10 cellular contexts compared by ENCODE assay signal in genomic region chr6:96468681-96469224, GRCh38. TPM values are rescaled to one million over a fixed set of nuclear protein-coding genes. Genes with fewer than 3 reads are reported as not detected.
DNase-seq lines count a peak whose midpoint lies in the region; ATAC-seq and TF ChIP-seq lines count a peak whose summit lies in the region.
"Had no signal": no experiment of that assay in that cellular context is flagged by ENCODE, and none has a peak within 500 bp of the region (broad histone marks: within the 10 kb centered on the region; RNA-seq: fewer than 3 reads in every experiment).

No MANE protein-coding gene starts in this region.

- H3K4me1 Mint-ChIP-seq in brain = peaks cover 19% of the 10 kb centered on the region

- intact Hi-C loops in spleen (cut with DNase I; ENCODE audit: low total_unique reads) = no loop called here

- H3K9me3 Mint-ChIP-seq in brain = peaks cover 0 to 6% (median 0%) of the 10 kb centered on the region in 5 experiments
- H3K9me3 Mint-ChIP-seq: activated T-helper 1 cell treated with anti-CD3 and anti-CD28 coated beads, Interleukin-12 subunit alpha, Interleukin-12 subunit beta, Interleukin-2, Interleukin-4 antibody, amounts not matched to agents 30 ng/mL and 10 ng/mL and 1 ng/mL, durations not matched to agents 14 hours and 24 hours and 36 hours had no signal

- no peak for ATAC-seq in gastroesophageal sphincter
- ATAC-seq in GM21619 (IDR thresholded peaks at IDR 0.05; ENCODE audit: unreplicated experiment) = no peak

- H3K4me1 ChIP-seq in gastroesophageal sphincter (no peaks in the 10 kb centered on the region), spleen (no peaks in the 10 kb centered on the region)

- H3K27me3 ChIP-seq in gastroesophageal sphincter (no peaks in the 10 kb centered on the region), spleen (replicated peaks in 1 of 7) (no peaks in the 10 kb centered on the region)

- TF ChIP-seq EP300 in gastroesophageal sphincter (IDR thresholded peaks at IDR 0.05) = no peak

- H3K4me3 Mint-ChIP-seq in brain = peak overlapping the region in 1 of 5 experiments; percentile 49
- H3K4me3 Mint-ChIP-seq: activated T-helper 1 cell treated with anti-CD3 and anti-CD28 coated beads, Interleukin-12 subunit alpha, Interleukin-12 subunit beta, Interleukin-2, Interleukin-4 antibody, amounts not matched to agents 30 ng/mL and 10 ng/mL and 1 ng/mL, durations not matched to agents 14 hours and 24 hours and 36 hours had no signal

- H3K36me3 ChIP-seq in gastroesophageal sphincter (no peaks in the 10 kb centered on the region), spleen (no peaks in the 10 kb centered on the region)

- peak; percentile 33 to 67 for TF ChIP-seq CTCF in brain (conservative IDR thresholded peaks at IDR 0.05)
- no peak for TF ChIP-seq CTCF in gastroesophageal sphincter (IDR thresholded peaks at IDR 0.05)
- no peak for TF ChIP-seq CTCF in spleen (IDR thresholded peaks at IDR 0.05 in 8 of 11, conservative IDR thresholded peaks at IDR 0.05 in 3 of 11)

- H3K27ac ChIP-seq in gastroesophageal sphincter = no peak overlapping the region
- no peak overlapping the region for H3K27ac ChIP-seq in spleen

- DNase-seq in NCI-H2081 (lab: John Stamatoyannopoulos, UW) (peak; percentile 0 to 2), NCI-H2081 treated with DMSO at 0.1 percent for 48 hours (lab: John Stamatoyannopoulos, UW) (no peak), NCI-H1694 treated with DMSO at 0.1 percent for 48 hours (lab: John Stamatoyannopoulos, UW) (peak; percentile 44), retina (peak; percentile 51), spleen (no peak)

- H3K4me3 ChIP-seq in gastroesophageal sphincter = no peak overlapping the region
- H3K4me3 ChIP-seq in spleen = no peak overlapping the region
- H3K4me3 ChIP-seq: K562 had no signal

- H3K36me3 Mint-ChIP-seq in brain = no peaks in the 10 kb centered on the region

- peaks cover 0 to 8% (median 0%) of the 10 kb centered on the region in 3 donors for H3K9me3 ChIP-seq in gastroesophageal sphincter
- peaks cover 0 to 14% (median 2%) of the 10 kb centered on the region in 8 donors for H3K9me3 ChIP-seq in spleen

- no peak for TF ChIP-seq POLR2A in gastroesophageal sphincter (IDR thresholded peaks at IDR 0.05)
- no peak for TF ChIP-seq POLR2A in spleen (IDR thresholded peaks at IDR 0.05)

- no peaks in the 10 kb centered on the region for H3K27me3 Mint-ChIP-seq in brain

- peak overlapping the region in 2 of 5 experiments; percentile 28 to 45 for H3K27ac Mint-ChIP-seq in brain
- H3K27ac Mint-ChIP-seq: activated T-helper 1 cell treated with anti-CD3 and anti-CD28 coated beads, Interleukin-12 subunit alpha, Interleukin-12 subunit beta, Interleukin-2, Interleukin-4 antibody, amounts not matched to agents 30 ng/mL and 10 ng/mL and 1 ng/mL, durations not matched to agents 14 hours and 24 hours and 36 hours had no signal

- 0% methylated on average over 2 of the region's 2 CpGs for WGBS in gastroesophageal sphincter (ENCODE audit: low coverage in 1 of 2), 2 donors
- 2 to 8% (median 4%) methylated on average over 2 of the region's 2 CpGs for WGBS in spleen, 5 donors

RNA-seq across cellular contexts. Expression of gene UFL1, which starts 52.9 kb away (rescaled TPM):
- polyA plus RNA-seq in brain (ENCODE audit: insufficient read depth, low read depth, low replicate concordance) (10.5 TPM), spleen (10 to 100 TPM in 2 of 3 donors, 1 to 10 TPM in 1; 9.5 to 12.3 (median 11.3) TPM)
- total RNA-seq in gastroesophageal sphincter (10 to 100 TPM; 25.5 to 36.4 (median 30.2) TPM), spleen (10 to 100 TPM; 20.0 to 29.6 (median 24.7) TPM)

Comparison
In these comparisons a context has a peak if more than half of its experiments do, and no peak if none do; other contexts are left out.
1. DNase-seq: peak in NCI-H2081 (2 of 2), NCI-H1694 treated with DMSO at 0.1 percent for 48 hours (single experiment) and retina (single experiment); none in NCI-H2081 treated with DMSO at 0.1 percent for 48 hours (single experiment) and spleen (single experiment).
2. CTCF ChIP-seq: peak in brain (2 of 2); none in gastroesophageal sphincter (0 of 4) and spleen (0 of 11).